In genomic region chr13:111251646-111252448, GRCh38 we compare ENCODE assay signal across 16 cellular contexts.
DNase-seq lines count a peak whose midpoint lies in the region; ATAC-seq and TF ChIP-seq lines count a peak whose summit lies in the region.
"Had no signal": no experiment of that assay in that cellular context is flagged by ENCODE, and none has a peak within 500 bp of the region (broad histone marks: within the 10 kb centered on the region; RNA-seq: fewer than 3 reads in every experiment).

No MANE protein-coding gene starts in this region.

- intact Hi-C loops in Right ventricle myocardium inferior (cut with DNase I) (loop anchor here (2.0 kb wide), 1 partner anchor 27 kb away; no protein-coding TSS in a partner anchor), cardiac septum (cut with DNase I) (no loop called here), MCF 10A (cut with micrococcal nuclease) (no loop called here)

- DNase-seq in Right ventricle myocardium inferior (ENCODE audit: missing footprints): no peak
- no peak for DNase-seq in cardiac septum (ENCODE audit: low spot score)
- peak; percentile 52 for DNase-seq in dermis blood vessel endothelial cell
- peak; percentile 78 for DNase-seq in kidney tubule cell (ENCODE audit: low spot score)
- no peak for DNase-seq in MCF 10A (ENCODE audit: unreplicated experiment)
- no peak for DNase-seq in NCI-H524 treated with DMSO at 0.1 percent for 48 hours (lab: John Stamatoyannopoulos, UW)
- DNase-seq: activated CD8-positive, alpha-beta memory T cell treated with anti-CD3 and anti-CD28 coated beads for 24 hours; activated naive CD8-positive, alpha-beta T cell treated with anti-CD3 and anti-CD28 coated beads for 36 hours; GDM1; glutamatergic neuron; NCI-H1092; NCI-H526 had no signal

- H3K4me1 Mint-ChIP-seq in MCF 10A (ENCODE audit: insufficient read depth, unreplicated experiment): no peaks in the 10 kb centered on the region

- no peaks in the 10 kb centered on the region for H3K9me3 Mint-ChIP-seq in MCF 10A (ENCODE audit: unreplicated experiment)

- H3K27me3 Mint-ChIP-seq in MCF 10A (ENCODE audit: insufficient read depth, unreplicated experiment): no peaks in the 10 kb centered on the region
- H3K27me3 Mint-ChIP-seq: activated naive CD8-positive, alpha-beta T cell treated with anti-CD3 and anti-CD28 coated beads for 36 hours; dendritic cell treated with granulocyte-macrophage colony-stimulating factor and Interleukin-4, amounts not matched to agents 40 ng/mL and 50 ng/mL, for 4 days had no signal

- CTCF ChIA-PET in MCF 10A (lab: Yijun Ruan, JAX): interaction anchor here (0.6 to 0.9 kb wide), 3 partner anchors 10 to 1049 kb away, joined by 3 to 4 read pairs (median 4); no protein-coding TSS in a partner anchor

- BruUV-seq in MCF 10A (replicated peaks; lab: Mats Ljungman, UMichigan): no TSS peak

- H3K4me3 Mint-ChIP-seq in MCF 10A (ENCODE audit: unreplicated experiment): no peak overlapping the region
- H3K4me3 Mint-ChIP-seq: activated naive CD8-positive, alpha-beta T cell treated with anti-CD3 and anti-CD28 coated beads for 36 hours; dendritic cell treated with granulocyte-macrophage colony-stimulating factor and Interleukin-4, amounts not matched to agents 40 ng/mL and 50 ng/mL, for 4 days had no signal

- POLR2A ChIA-PET in MCF 10A (lab: Yijun Ruan, JAX): no interaction called here

- H3K27ac Mint-ChIP-seq in MCF 10A (ENCODE audit: low read depth, unreplicated experiment): no peak overlapping the region
- H3K27ac Mint-ChIP-seq: activated naive CD8-positive, alpha-beta T cell treated with anti-CD3 and anti-CD28 coated beads for 36 hours; dendritic cell treated with granulocyte-macrophage colony-stimulating factor and Interleukin-4, amounts not matched to agents 40 ng/mL and 50 ng/mL, for 4 days had no signal

- no peak for TF ChIP-seq CTCF in MCF 10A (IDR thresholded peaks at IDR 0.05; ENCODE audit: unreplicated experiment)

- H3K36me3 Mint-ChIP-seq in MCF 10A (ENCODE audit: insufficient read depth, unreplicated experiment): peaks cover 52% of the 10 kb centered on the region

- ATAC-seq in Right ventricle myocardium inferior (peak; percentile 68), HG03097 (IDR thresholded peaks at IDR 0.05; ENCODE audit: low FRiP score, unreplicated experiment) (no peak), GM21619 (IDR thresholded peaks at IDR 0.05; ENCODE audit: unreplicated experiment) (no peak)
- ATAC-seq: left lobe of liver had no signal

Comparison
In these comparisons a context has a peak if more than half of its experiments do, and no peak if none do; other contexts are left out.
1. DNase-seq: peak in dermis blood vessel endothelial cell (single experiment) and kidney tubule cell (single experiment); none in Right ventricle myocardium inferior (single experiment), cardiac septum (single experiment), MCF 10A (single experiment) and NCI-H524 treated with DMSO at 0.1 percent for 48 hours (single experiment).